10 cellular contexts compared by ENCODE assay signal in genomic region chr19:16069813-16070365, GRCh38. TPM values are rescaled to one million over a fixed set of nuclear protein-coding genes. Genes with fewer than 3 reads are reported as not detected.
DNase-seq lines count a peak whose midpoint lies in the region; ATAC-seq and TF ChIP-seq lines count a peak whose summit lies in the region.
"Had no signal": no experiment of that assay in that cellular context is flagged by ENCODE, and none has a peak within 500 bp of the region (broad histone marks: within the 10 kb centered on the region; RNA-seq: fewer than 3 reads in every experiment).

No MANE protein-coding gene starts in this region.

- TF ChIP-seq CTCF in GM10266 (IDR thresholded peaks at IDR 0.05; ENCODE audit: control insufficient read depth, insufficient read depth, low read depth, missing control alignments), result no peak

- peak overlapping the region; percentile 74 for H3K27ac ChIP-seq in skeletal muscle tissue (ENCODE audit: low read depth, low read length)

- peak overlapping the region in 1 of 3 donors; percentile 50 for H3K9ac ChIP-seq in skeletal muscle tissue (ENCODE audit: low read depth in 1 of 3, low read length in 3 of 3)

- no peaks in the 10 kb centered on the region for H3K36me3 ChIP-seq in skeletal muscle tissue (ENCODE audit: control insufficient read depth in 3 of 3, insufficient read depth in 3 of 3, low read length in 3 of 3)

- H3K4me1 ChIP-seq in skeletal muscle tissue (ENCODE audit: control insufficient read depth in 3 of 3, insufficient read depth in 3 of 3, low read length in 3 of 3), result peaks cover 0 to 13% (median 7%) of the 10 kb centered on the region in 3 donors

- peaks cover 0 to 10% (median 9%) of the 10 kb centered on the region in 3 donors for H3K27me3 ChIP-seq in skeletal muscle tissue (ENCODE audit: control insufficient read depth in 3 of 3, insufficient read depth in 3 of 3, low read length in 3 of 3)

- ATAC-seq in esophagus mucosa, result peak; percentile 6
- no peak for ATAC-seq in GM21619 (IDR thresholded peaks at IDR 0.05; ENCODE audit: unreplicated experiment)

- DNase-seq in GM10266 (ENCODE audit: extremely low spot score), result peak; percentile 12
- peak; percentile 41 for DNase-seq in RKO (ENCODE audit: low spot score)
- DNase-seq in AG08395 (ENCODE audit: low spot score), result no peak
- no peak for DNase-seq in NCI-H345 treated with DMSO at 0.1 percent for 48 hours (lab: John Stamatoyannopoulos, UW; ENCODE audit: unreplicated experiment)
- DNase-seq in DMS79 (lab: John Stamatoyannopoulos, UW), result no peak
- DNase-seq: NCI-H1417 treated with DMSO at 0.1 percent for 48 hours, nephron progenitor cell had no signal

- H3K4me3 ChIP-seq in skeletal muscle tissue (ENCODE audit: low read length in 3 of 3), result no peak overlapping the region

- no peaks in the 10 kb centered on the region for H3K9me3 ChIP-seq in skeletal muscle tissue (ENCODE audit: control insufficient read depth in 3 of 3, low read length in 3 of 3)

RNA-seq across cellular contexts. Expression of gene TPM4, which starts 6.4 kb away (rescaled TPM):
- 427 TPM for total RNA-seq in esophagus mucosa
- 122 TPM for total RNA-seq in skeletal muscle tissue

RNA-seq across cellular contexts. Expression of gene RAB8A, which starts 41.8 kb away (rescaled TPM):
- total RNA-seq in esophagus mucosa (57.9 TPM), skeletal muscle tissue (31.3 TPM)

Comparison
In these comparisons a context has a peak if more than half of its experiments do, and no peak if none do; other contexts are left out.
1. DNase-seq: peak in GM10266 (single experiment) and RKO (single experiment); none in AG08395 (single experiment), NCI-H345 treated with DMSO at 0.1 percent for 48 hours (single experiment) and DMS79 (single experiment).